17 cellular contexts compared by ENCODE assay signal in genomic region chr14:36281309-36281708, GRCh38. TPM values are rescaled to one million over a fixed set of nuclear protein-coding genes. Genes with fewer than 3 reads are reported as not detected.
A peak's percentile ranks its signal among the peaks of the same experiment; 100 is the strongest.
DNase-seq lines count a peak whose midpoint lies in the region; ATAC-seq and TF ChIP-seq lines count a peak whose summit lies in the region.
"Had no signal": no experiment of that assay in that cellular context is flagged by ENCODE, and none has a peak within 500 bp of the region (broad histone marks: within the 10 kb centered on the region; RNA-seq: fewer than 3 reads in every experiment).

No MANE protein-coding gene starts in this region.

- ATAC-seq in upper lobe of right lung = peak; percentile 26
- ATAC-seq in GM21619 (IDR thresholded peaks at IDR 0.05; ENCODE audit: unreplicated experiment) = no peak
- ATAC-seq: psoas muscle had no signal

- H3K27me3 ChIP-seq in upper lobe of right lung = peaks cover 4% of the 10 kb centered on the region
- H3K27me3 ChIP-seq: BLaER1 treated with 17β-estradiol and CSF1 and Interleukin-3, amounts not matched to agents 10 nM and 100 nM had no signal

- DNase-seq in NCI-H2227 (lab: John Stamatoyannopoulos, UW; ENCODE audit: unreplicated experiment) = peak; percentile 14
- DNase-seq in NCI-H2227 treated with DMSO at 0.1 percent for 48 hours (lab: John Stamatoyannopoulos, UW) = no peak
- DNase-seq in OCI-M1 (lab: John Stamatoyannopoulos, UW) = peak; percentile 10
- DNase-seq in dermis blood vessel endothelial cell = peak; percentile 6
- DNase-seq in upper lobe of right lung = no peak
- no peak for DNase-seq in activated T-helper 1 cell treated with anti-CD3 and anti-CD28 coated beads, Interleukin-12 subunit alpha, Interleukin-12 subunit beta, Interleukin-2, Interleukin-4 antibody, amounts not matched to agents 30 ng/mL and 10 ng/mL and 1 ng/mL, durations not matched to agents 14 hours and 24 hours and 36 hours (ENCODE audit: low spot score)
- DNase-seq in activated CD4-positive, alpha-beta T cell treated with anti-CD3 and anti-CD28 coated beads, Interleukin-2, amount 10 ng/mL, durations not matched to agents 24 days and 14 days = no peak
- DNase-seq: activated naive CD4-positive, alpha-beta T cell treated with anti-CD3 and anti-CD28 coated beads for 36 hours; aorta; NCI-H1048; NCI-H2081 treated with DMSO at 0.1 percent for 48 hours; NCI-H524 treated with DMSO at 0.1 percent for 48 hours; psoas muscle had no signal

- no peaks in the 10 kb centered on the region for H3K9me3 Mint-ChIP-seq in activated T-helper 1 cell treated with anti-CD3 and anti-CD28 coated beads, Interleukin-12 subunit alpha, Interleukin-12 subunit beta, Interleukin-2, Interleukin-4 antibody, amounts not matched to agents 30 ng/mL and 10 ng/mL and 1 ng/mL, durations not matched to agents 14 hours and 24 hours and 36 hours
- H3K9me3 Mint-ChIP-seq in activated CD4-positive, alpha-beta T cell treated with anti-CD3 and anti-CD28 coated beads, Interleukin-2, amount 10 ng/mL, durations not matched to agents 24 days and 14 days = no peaks in the 10 kb centered on the region
- H3K9me3 Mint-ChIP-seq: activated naive CD4-positive, alpha-beta T cell treated with anti-CD3 and anti-CD28 coated beads for 36 hours; mesothelial cell of epicardium had no signal

- H3K4me1 ChIP-seq in upper lobe of right lung = no peaks in the 10 kb centered on the region
- H3K4me1 ChIP-seq: psoas muscle, suprapubic skin had no signal

- no peak for TF ChIP-seq CTCF in upper lobe of right lung (IDR thresholded peaks at IDR 0.05)

- no peaks in the 10 kb centered on the region for H3K4me1 Mint-ChIP-seq in activated T-helper 1 cell treated with anti-CD3 and anti-CD28 coated beads, Interleukin-12 subunit alpha, Interleukin-12 subunit beta, Interleukin-2, Interleukin-4 antibody, amounts not matched to agents 30 ng/mL and 10 ng/mL and 1 ng/mL, durations not matched to agents 14 hours and 24 hours and 36 hours (ENCODE audit: low read depth)
- no peaks in the 10 kb centered on the region for H3K4me1 Mint-ChIP-seq in activated CD4-positive, alpha-beta T cell treated with anti-CD3 and anti-CD28 coated beads, Interleukin-2, amount 10 ng/mL, durations not matched to agents 24 days and 14 days
- H3K4me1 Mint-ChIP-seq: mesothelial cell of epicardium had no signal

- H3K27me3 Mint-ChIP-seq in activated T-helper 1 cell treated with anti-CD3 and anti-CD28 coated beads, Interleukin-12 subunit alpha, Interleukin-12 subunit beta, Interleukin-2, Interleukin-4 antibody, amounts not matched to agents 30 ng/mL and 10 ng/mL and 1 ng/mL, durations not matched to agents 14 hours and 24 hours and 36 hours (ENCODE audit: insufficient read depth) = peaks cover 21% of the 10 kb centered on the region
- H3K27me3 Mint-ChIP-seq in activated CD4-positive, alpha-beta T cell treated with anti-CD3 and anti-CD28 coated beads, Interleukin-2, amount 10 ng/mL, durations not matched to agents 24 days and 14 days = peaks cover 31% of the 10 kb centered on the region

- no peak overlapping the region for H3K27ac Mint-ChIP-seq in activated T-helper 1 cell treated with anti-CD3 and anti-CD28 coated beads, Interleukin-12 subunit alpha, Interleukin-12 subunit beta, Interleukin-2, Interleukin-4 antibody, amounts not matched to agents 30 ng/mL and 10 ng/mL and 1 ng/mL, durations not matched to agents 14 hours and 24 hours and 36 hours
- H3K27ac Mint-ChIP-seq in activated CD4-positive, alpha-beta T cell treated with anti-CD3 and anti-CD28 coated beads, Interleukin-2, amount 10 ng/mL, durations not matched to agents 24 days and 14 days = no peak overlapping the region
- H3K27ac Mint-ChIP-seq: activated naive CD4-positive, alpha-beta T cell treated with anti-CD3 and anti-CD28 coated beads for 36 hours; mesothelial cell of epicardium had no signal

- no peak overlapping the region for H3K4me3 Mint-ChIP-seq in activated T-helper 1 cell treated with anti-CD3 and anti-CD28 coated beads, Interleukin-12 subunit alpha, Interleukin-12 subunit beta, Interleukin-2, Interleukin-4 antibody, amounts not matched to agents 30 ng/mL and 10 ng/mL and 1 ng/mL, durations not matched to agents 14 hours and 24 hours and 36 hours
- no peak overlapping the region for H3K4me3 Mint-ChIP-seq in activated CD4-positive, alpha-beta T cell treated with anti-CD3 and anti-CD28 coated beads, Interleukin-2, amount 10 ng/mL, durations not matched to agents 24 days and 14 days
- H3K4me3 Mint-ChIP-seq: activated naive CD4-positive, alpha-beta T cell treated with anti-CD3 and anti-CD28 coated beads for 36 hours; mesothelial cell of epicardium had no signal

- intact Hi-C loops in upper lobe of right lung (cut with DNase I) = no loop called here
- intact Hi-C loops in activated T-helper 1 cell treated with anti-CD3 and anti-CD28 coated beads, Interleukin-12 subunit alpha, Interleukin-12 subunit beta, Interleukin-2, Interleukin-4 antibody, amounts not matched to agents 30 ng/mL and 10 ng/mL and 1 ng/mL, durations not matched to agents 14 hours and 24 hours and 36 hours (cut with micrococcal nuclease) = no loop called here
- intact Hi-C loops in activated CD4-positive, alpha-beta T cell treated with anti-CD3 and anti-CD28 coated beads, Interleukin-2, amount 10 ng/mL, durations not matched to agents 24 days and 14 days (cut with micrococcal nuclease) = no loop called here

- H3K27ac ChIP-seq in upper lobe of right lung = no peak overlapping the region
- H3K27ac ChIP-seq: BLaER1 treated with 17β-estradiol and CSF1 and Interleukin-3, amounts not matched to agents 10 nM and 100 nM; psoas muscle; suprapubic skin had no signal

- no peaks in the 10 kb centered on the region for H3K9me3 ChIP-seq in upper lobe of right lung
- H3K9me3 ChIP-seq: BLaER1 treated with 17β-estradiol and CSF1 and Interleukin-3, amounts not matched to agents 10 nM and 100 nM; psoas muscle; suprapubic skin had no signal

- no peaks in the 10 kb centered on the region for H3K36me3 Mint-ChIP-seq in activated T-helper 1 cell treated with anti-CD3 and anti-CD28 coated beads, Interleukin-12 subunit alpha, Interleukin-12 subunit beta, Interleukin-2, Interleukin-4 antibody, amounts not matched to agents 30 ng/mL and 10 ng/mL and 1 ng/mL, durations not matched to agents 14 hours and 24 hours and 36 hours (ENCODE audit: low read depth)
- no peaks in the 10 kb centered on the region for H3K36me3 Mint-ChIP-seq in activated CD4-positive, alpha-beta T cell treated with anti-CD3 and anti-CD28 coated beads, Interleukin-2, amount 10 ng/mL, durations not matched to agents 24 days and 14 days (ENCODE audit: low read depth)
- H3K36me3 Mint-ChIP-seq: mesothelial cell of epicardium had no signal

- H3K4me3 ChIP-seq in upper lobe of right lung = no peak overlapping the region
- H3K4me3 ChIP-seq: BLaER1 treated with 17β-estradiol and CSF1 and Interleukin-3, amounts not matched to agents 10 nM and 100 nM; psoas muscle; suprapubic skin had no signal

- no peaks in the 10 kb centered on the region for H3K36me3 ChIP-seq in upper lobe of right lung
- H3K36me3 ChIP-seq: BLaER1 treated with 17β-estradiol and CSF1 and Interleukin-3, amounts not matched to agents 10 nM and 100 nM; suprapubic skin had no signal

RNA-seq across cellular contexts. Expression of gene MBIP, which starts 39.1 kb away (rescaled TPM):
- total RNA-seq in dermis blood vessel endothelial cell (5.8 and 8.3 TPM in 2 replicates), upper lobe of right lung (119 TPM)
- 29.4 and 33.4 TPM in 2 replicates for total RNA-seq in activated T-helper 1 cell treated with anti-CD3 and anti-CD28 coated beads, Interleukin-12 subunit alpha, Interleukin-12 subunit beta, Interleukin-2, Interleukin-4 antibody, amounts not matched to agents 30 ng/mL and 10 ng/mL and 1 ng/mL, durations not matched to agents 14 hours and 24 hours and 36 hours
- total RNA-seq in activated CD4-positive, alpha-beta T cell treated with anti-CD3 and anti-CD28 coated beads, Interleukin-2, amount 10 ng/mL, durations not matched to agents 24 days and 14 days = 30.3 and 31.3 TPM in 2 replicates

Comparison
In these comparisons a context has a peak if more than half of its experiments do, and no peak if none do; other contexts are left out.
1. DNase-seq: peak in NCI-H2227 (single experiment), OCI-M1 (single experiment) and dermis blood vessel endothelial cell (single experiment); none in NCI-H2227 treated with DMSO at 0.1 percent for 48 hours (single experiment), upper lobe of right lung (single experiment), activated T-helper 1 cell treated with anti-CD3 and anti-CD28 coated beads, Interleukin-12 subunit alpha, Interleukin-12 subunit beta, Interleukin-2, Interleukin-4 antibody, amounts not matched to agents 30 ng/mL and 10 ng/mL and 1 ng/mL, durations not matched to agents 14 hours and 24 hours and 36 hours (single experiment) and activated CD4-positive, alpha-beta T cell treated with anti-CD3 and anti-CD28 coated beads, Interleukin-2, amount 10 ng/mL, durations not matched to agents 24 days and 14 days (single experiment).